ENCODE assay signal across 8 cellular contexts in genomic region chr2:105114551-105114950, GRCh38.
A peak's percentile ranks its signal among the peaks of the same experiment; 100 is the strongest.
DNase-seq lines count a peak whose midpoint lies in the region; ATAC-seq and TF ChIP-seq lines count a peak whose summit lies in the region.

No MANE protein-coding gene starts in this region.

- ATAC-seq in HG03159 (IDR thresholded peaks at IDR 0.05; ENCODE audit: unreplicated experiment) (peak; percentile 64), GM19455 (IDR thresholded peaks at IDR 0.05; ENCODE audit: unreplicated experiment) (no peak), HG02870 (IDR thresholded peaks at IDR 0.05; ENCODE audit: unreplicated experiment) (no peak), HG03571 (IDR thresholded peaks at IDR 0.05; ENCODE audit: unreplicated experiment) (no peak)

- H3K27me3 ChIP-seq in breast epithelium = no peaks in the 10 kb centered on the region

- H3K36me3 ChIP-seq in breast epithelium = no peaks in the 10 kb centered on the region

- intact Hi-C loops in breast epithelium (cut with DNase I; ENCODE audit: low total_unique reads) = no loop called here

- TF ChIP-seq CTCF in breast epithelium (IDR thresholded peaks at IDR 0.05) = peak; percentile 33 to 75 (median 61)

- H3K9me3 ChIP-seq in breast epithelium = no peaks in the 10 kb centered on the region

- peak; percentile 75 for DNase-seq in ELR (ENCODE audit: low read depth)
- DNase-seq in NCI-H526 treated with DMSO at 0.1 percent for 48 hours (lab: John Stamatoyannopoulos, UW) = peak; percentile 27
- DNase-seq in breast epithelium (ENCODE audit: low spot score in 2 of 2) = no peak
- peak; percentile 76 for DNase-seq in left kidney (ENCODE audit: low read depth, low spot score)

- no peak overlapping the region for H3K27ac ChIP-seq in breast epithelium

- H3K4me1 ChIP-seq in breast epithelium = no peaks in the 10 kb centered on the region

- no peak overlapping the region for H3K4me3 ChIP-seq in breast epithelium

- no peak for TF ChIP-seq POLR2A in breast epithelium (IDR thresholded peaks at IDR 0.05)

Comparison
In these comparisons a context has a peak if more than half of its experiments do, and no peak if none do; other contexts are left out.
1. DNase-seq: peak in ELR (single experiment), NCI-H526 treated with DMSO at 0.1 percent for 48 hours (single experiment) and left kidney (single experiment); none in breast epithelium (0 of 2).